In genomic region chr10:17585001-17585400, GRCh38 we compare ENCODE assay signal across 11 cellular contexts. TPM values are rescaled to one million over a fixed set of nuclear protein-coding genes. Genes with fewer than 3 reads are reported as not detected.
DNase-seq lines count a peak whose midpoint lies in the region; ATAC-seq and FAIRE-seq lines count a peak whose summit lies in the region.
"Had no signal": no experiment of that assay in that cellular context is flagged by ENCODE, and none has a peak within 500 bp of the region (broad histone marks: within the 10 kb centered on the region; RNA-seq: fewer than 3 reads in every experiment).

No MANE protein-coding gene starts in this region.

- DNase-seq in UCSD-AML1 (lab: John Stamatoyannopoulos, UW; ENCODE audit: unreplicated experiment) (peak; percentile 16), SK-N-DZ (ENCODE audit: low spot score) (no peak), HTR-8/SVneo (ENCODE audit: insufficient read length, low spot score) (no peak), NCI-H1092 (lab: John Stamatoyannopoulos, UW) (no peak)
- DNase-seq: spleen had no signal

- ATAC-seq in GM18519 (IDR thresholded peaks at IDR 0.05; ENCODE audit: low FRiP score, unreplicated experiment): peak; percentile 60
- peak; percentile 57 for ATAC-seq in GM21515 (IDR thresholded peaks at IDR 0.05; ENCODE audit: unreplicated experiment)
- peak; percentile 80 for ATAC-seq in HG03159 (IDR thresholded peaks at IDR 0.05; ENCODE audit: unreplicated experiment)
- no peak for ATAC-seq in activated CD4-positive, CD25-positive, alpha-beta regulatory T cell treated with anti-CD3 and anti-CD28 coated beads, Interleukin-2, amount 50 U/mL, for 24 hours
- ATAC-seq: SK-N-SH treated with all-trans-retinoic acid at 6 μM for 48 hours; stimulated activated effector memory CD8-positive, alpha-beta T cell treated with anti-CD3 and anti-CD28 coated beads, Interleukin-12 subunit alpha, Interleukin-12 subunit beta, amount 100 ng/mL, for 72 hours had no signal

- FAIRE-seq in HTR-8/SVneo (lab: Jason Lieb, UNC): no peak

RNA-seq across cellular contexts. Expression of gene HACD1, which starts 32.2 kb away (rescaled TPM):
- 8.4 and 10.0 TPM in 2 replicates for polyA plus RNA-seq in SK-N-DZ (2014; cell fraction: cytosol; rRNA removed)
- polyA plus RNA-seq in SK-N-DZ (2014; cell fraction: nucleus; rRNA removed): 9.9 and 10.8 TPM in 2 replicates

RNA-seq across cellular contexts. Expression of gene STAM, which starts 59.0 kb away (rescaled TPM):
- polyA plus RNA-seq in SK-N-DZ (2014; cell fraction: cytosol; rRNA removed): 15.4 and 18.8 TPM in 2 replicates
- 8.8 and 10.8 TPM in 2 replicates for polyA plus RNA-seq in SK-N-DZ (2014; cell fraction: nucleus; rRNA removed)

Comparison
In these comparisons a context has a peak if more than half of its experiments do, and no peak if none do; other contexts are left out.
1. ATAC-seq: peak in GM18519 (single experiment), GM21515 (single experiment) and HG03159 (single experiment); none in activated CD4-positive, CD25-positive, alpha-beta regulatory T cell treated with anti-CD3 and anti-CD28 coated beads, Interleukin-2, amount 50 U/mL, for 24 hours (0 of 2).